13 cellular contexts compared by ENCODE assay signal in genomic region chr6:79646006-79646405, GRCh38. TPM values are rescaled to one million over a fixed set of nuclear protein-coding genes. Genes with fewer than 3 reads are reported as not detected.
A peak's percentile ranks its signal among the peaks of the same experiment; 100 is the strongest.
DNase-seq lines count a peak whose midpoint lies in the region; ATAC-seq and TF ChIP-seq lines count a peak whose summit lies in the region.
"Had no signal": no experiment of that assay in that cellular context is flagged by ENCODE, and none has a peak within 500 bp of the region (broad histone marks: within the 10 kb centered on the region; RNA-seq: fewer than 3 reads in every experiment).

No MANE protein-coding gene starts in this region.

- peaks cover 2% of the 10 kb centered on the region for H3K4me1 ChIP-seq in A673 (ENCODE audit: insufficient read depth, low read length, poor library complexity, severe bottlenecking)
- H3K4me1 ChIP-seq in DOHH2 (ENCODE audit: control insufficient read depth, low read length), result no peaks in the 10 kb centered on the region

- no peaks in the 10 kb centered on the region for H3K27me3 ChIP-seq in A673 (replicated peaks; ENCODE audit: insufficient read depth, low read depth, low read length, poor library complexity)
- no peaks in the 10 kb centered on the region for H3K27me3 ChIP-seq in DOHH2 (ENCODE audit: control insufficient read depth, low read length)

- intact Hi-C loops in A673 (cut with micrococcal nuclease; ENCODE audit: unreplicated experiment), result no loop called here

- H3K9me3 ChIP-seq in A673 (ENCODE audit: low read depth, low read length, poor library complexity, severe bottlenecking) (no peaks in the 10 kb centered on the region), DOHH2 (ENCODE audit: control insufficient read depth, insufficient read depth, low read length) (no peaks in the 10 kb centered on the region)

- H3K4me1 Mint-ChIP-seq in natural killer cell treated with Interleukin-12 subunit alpha and Interleukin-12 subunit beta and Interleukin-15 and Interleukin-18, amount 100 ng/mL, for 72 hours (ENCODE audit: low read depth in 2 of 2), result no peaks in the 10 kb centered on the region

- H3K36me3 ChIP-seq in A673 (ENCODE audit: insufficient read depth, low read length, poor library complexity, severe bottlenecking) (no peaks in the 10 kb centered on the region), DOHH2 (ENCODE audit: control insufficient read depth, low read length) (no peaks in the 10 kb centered on the region)

- no peaks in the 10 kb centered on the region for H3K79me2 ChIP-seq in DOHH2 (ENCODE audit: control insufficient read depth, low read length)

- peaks cover 6% of the 10 kb centered on the region for H3K9me3 Mint-ChIP-seq in natural killer cell treated with Interleukin-12 subunit alpha and Interleukin-12 subunit beta and Interleukin-15 and Interleukin-18, amount 100 ng/mL, for 72 hours

- CTCF ChIA-PET in A673 (lab: Charles Lee), result no interaction called here

- DNase-seq in A673 (ENCODE audit: low spot score) (peak; percentile 15), GM13977 (ENCODE audit: low spot score) (no peak), NCI-H510A (lab: John Stamatoyannopoulos, UW) (no peak), NCI-H2029 (lab: John Stamatoyannopoulos, UW) (no peak)
- DNase-seq in activated gamma-delta T cell treated with anti-CD3 and anti-CD28 coated beads, Interleukin-2, amount 50 U/mL, for 16 hours (ENCODE audit: low read depth), result peak; percentile 14
- DNase-seq in natural killer cell treated with Interleukin-12 subunit alpha and Interleukin-12 subunit beta and Interleukin-15 and Interleukin-18, amount 100 ng/mL, for 72 hours (ENCODE audit: low spot score), result no peak
- DNase-seq: activated CD4-positive, CD25-positive, alpha-beta regulatory T cell treated with anti-CD3 and anti-CD28 coated beads, Interleukin-2, amount 50 U/mL, for 72 hours; caudate nucleus; GF-D8; glutamatergic neuron; NCI-H526 had no signal

- no peak overlapping the region for H3K4me2 ChIP-seq in DOHH2 (ENCODE audit: low read length)

- no peaks in the 10 kb centered on the region for H4K20me1 ChIP-seq in DOHH2 (ENCODE audit: control insufficient read depth, insufficient read depth, low read depth, low read length)

- H3F3A ChIP-seq in DOHH2 (ENCODE audit: control insufficient read depth, insufficient read depth), result no peaks in the 10 kb centered on the region

- POLR2A ChIA-PET in A673 (lab: Charles Lee; ENCODE audit: low non-redundant PET), result no interaction called here

- no peaks in the 10 kb centered on the region for H3K36me3 Mint-ChIP-seq in natural killer cell treated with Interleukin-12 subunit alpha and Interleukin-12 subunit beta and Interleukin-15 and Interleukin-18, amount 100 ng/mL, for 72 hours

- peak; percentile 46 for TF ChIP-seq CTCF in A673 (conservative IDR thresholded peaks at IDR 0.05; ENCODE audit: low read depth, low read length)
- peak; percentile 19 for TF ChIP-seq CTCF in DOHH2 (IDR thresholded peaks at IDR 0.05; ENCODE audit: low read depth, low read length, poor library complexity, severe bottlenecking)
- TF ChIP-seq CTCF in GM13977 (IDR thresholded peaks at IDR 0.05; ENCODE audit: extremely low read depth, insufficient read depth, missing control alignments), result no peak

- H3K9me2 ChIP-seq in DOHH2 (replicated peaks; ENCODE audit: control insufficient read depth, low read length), result no peaks in the 10 kb centered on the region

- H3K4me3 Mint-ChIP-seq in natural killer cell treated with Interleukin-12 subunit alpha and Interleukin-12 subunit beta and Interleukin-15 and Interleukin-18, amount 100 ng/mL, for 72 hours, result no peak overlapping the region

- no TSS peak for BruUV-seq in A673 (replicated peaks; lab: Mats Ljungman, UMichigan)

- peaks cover 9 to 13% of the 10 kb centered on the region in 2 donors for H3K27me3 Mint-ChIP-seq in natural killer cell treated with Interleukin-12 subunit alpha and Interleukin-12 subunit beta and Interleukin-15 and Interleukin-18, amount 100 ng/mL, for 72 hours

- no peak overlapping the region for H3K27ac ChIP-seq in A673 (ENCODE audit: low read depth, low read length, poor library complexity, severe bottlenecking)
- H3K27ac ChIP-seq in DOHH2 (ENCODE audit: low read depth, low read length), result no peak overlapping the region

- in situ Hi-C loops in GM13977 (cut with MboI; ENCODE audit: low pct_unique_long_range_greater_than_20kb, low sequenced_read_pairs, unreplicated experiment), result no loop called here

- no peak overlapping the region for H3K27ac Mint-ChIP-seq in natural killer cell treated with Interleukin-12 subunit alpha and Interleukin-12 subunit beta and Interleukin-15 and Interleukin-18, amount 100 ng/mL, for 72 hours

- ATAC-seq in HG03432 (IDR thresholded peaks at IDR 0.05; ENCODE audit: unreplicated experiment), result peak; percentile 67
- ATAC-seq in natural killer cell treated with Interleukin-12 subunit alpha and Interleukin-12 subunit beta and Interleukin-15 and Interleukin-18, amount 100 ng/mL, for 72 hours, result no peak

- H3K4me3 ChIP-seq in A673 (ENCODE audit: low read depth, low read length, poor library complexity, severe bottlenecking) (no peak overlapping the region), DOHH2 (ENCODE audit: low read length) (no peak overlapping the region)

RNA-seq across cellular contexts. Expression of gene SH3BGRL2, which starts 14.9 kb away (rescaled TPM):
- 12.0 and 13.5 TPM in 2 replicates for total RNA-seq in A673 (2021)
- not detected for total RNA-seq in natural killer cell treated with Interleukin-12 subunit alpha and Interleukin-12 subunit beta and Interleukin-15 and Interleukin-18, amount 100 ng/mL, for 72 hours

Comparison
In these comparisons a context has a peak if more than half of its experiments do, and no peak if none do; other contexts are left out.
1. DNase-seq: peak in A673 (single experiment) and activated gamma-delta T cell treated with anti-CD3 and anti-CD28 coated beads, Interleukin-2, amount 50 U/mL, for 16 hours (single experiment); none in natural killer cell treated with Interleukin-12 subunit alpha and Interleukin-12 subunit beta and Interleukin-15 and Interleukin-18, amount 100 ng/mL, for 72 hours (single experiment), GM13977 (single experiment), NCI-H510A (single experiment) and NCI-H2029 (single experiment).
2. RNA of gene SH3BGRL2, which starts 14.9 kb away (total RNA-seq): 12.0 to 13.5 TPM in A673; not detected in natural killer cell treated with Interleukin-12 subunit alpha and Interleukin-12 subunit beta and Interleukin-15 and Interleukin-18, amount 100 ng/mL, for 72 hours; every median in the first group is over 10 times any median in the second.